Comparison of ENCODE assay signal across 15 cellular contexts in the genomic region with DNA sequence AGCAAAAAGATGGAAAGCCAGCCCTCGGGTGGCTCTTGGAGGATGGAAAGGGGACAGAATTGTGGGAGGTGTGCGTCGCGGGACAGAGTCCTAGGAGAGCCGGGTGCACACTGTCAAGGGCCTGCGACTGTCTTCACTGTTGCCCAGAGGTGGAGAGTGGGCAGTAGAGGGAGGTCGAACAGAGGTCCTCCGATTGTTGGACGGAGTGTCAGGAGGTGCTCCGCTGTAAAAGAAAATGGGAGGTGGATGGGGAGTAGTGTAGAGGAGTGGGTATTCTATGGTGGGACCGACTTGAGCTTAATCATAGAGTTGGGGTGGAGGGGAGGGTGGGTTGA. TPM values are rescaled to one million over a fixed set of nuclear protein-coding genes. Genes with fewer than 3 reads are reported as not detected.
DNase-seq lines count a peak whose midpoint lies in the region; ATAC-seq and TF ChIP-seq lines count a peak whose summit lies in the region.
"Had no signal": no experiment of that assay in that cellular context is flagged by ENCODE, and none has a peak within 500 bp of the region (broad histone marks: within the 10 kb centered on the region; RNA-seq: fewer than 3 reads in every experiment).

No MANE protein-coding gene starts in this region.

- no peaks in the 10 kb centered on the region for H3K9me2 ChIP-seq in DOHH2 (replicated peaks; ENCODE audit: control insufficient read depth, low read length)

- peak overlapping the region; percentile 29 for H3K9ac ChIP-seq in mesendoderm (ENCODE audit: low read length)

- no peaks in the 10 kb centered on the region for H3K79me1 ChIP-seq in mesendoderm (ENCODE audit: low read length)

- no peaks in the 10 kb centered on the region for H3K9me3 Mint-ChIP-seq in activated naive CD8-positive, alpha-beta T cell treated with anti-CD3 and anti-CD28 coated beads for 36 hours
- no peaks in the 10 kb centered on the region for H3K9me3 Mint-ChIP-seq in progenitor cell of endocrine pancreas (ENCODE audit: low read depth)
- H3K9me3 Mint-ChIP-seq: activated T-cell treated with anti-CD3 and anti-CD28 coated beads, Interleukin-2, amount 50 U/mL, for 24 hours had no signal

- no peak for DNase-seq in activated naive CD8-positive, alpha-beta T cell treated with anti-CD3 and anti-CD28 coated beads for 36 hours
- DNase-seq in mesendoderm = no peak
- DNase-seq in progenitor cell of endocrine pancreas (ENCODE audit: low spot score, unreplicated experiment) = no peak
- DNase-seq in RPMI8226 = no peak
- DNase-seq in middle frontal gyrus (ENCODE audit: extremely low spot score, low spot score) = no peak
- DNase-seq: activated CD4-positive, alpha-beta T cell treated with anti-CD3 and anti-CD28 coated beads, Interleukin-2, amount 50 U/mL, for 1 hour; activated T-cell treated with anti-CD3 and anti-CD28 coated beads, Interleukin-2, amount 50 U/mL, for 24 hours; cerebellar nuclear complex; DMS79; NCI-H1105; NCI-H748 treated with DMSO at 0.1 percent for 48 hours; PC-9; stimulated activated CD4-positive, alpha-beta T cell treated with anti-CD3 and anti-CD28 coated beads, Interleukin-2, amount 100 ng/mL, for 48 hours had no signal

- peaks cover 34% of the 10 kb centered on the region for H3K4me1 Mint-ChIP-seq in activated naive CD8-positive, alpha-beta T cell treated with anti-CD3 and anti-CD28 coated beads for 36 hours
- H3K4me1 Mint-ChIP-seq in progenitor cell of endocrine pancreas (ENCODE audit: low read depth) = peaks cover 23% of the 10 kb centered on the region

- H3K36me3 Mint-ChIP-seq in activated naive CD8-positive, alpha-beta T cell treated with anti-CD3 and anti-CD28 coated beads for 36 hours = no peaks in the 10 kb centered on the region
- no peaks in the 10 kb centered on the region for H3K36me3 Mint-ChIP-seq in progenitor cell of endocrine pancreas (ENCODE audit: insufficient read depth)

- peak overlapping the region; percentile 23 for H3K4me3 Mint-ChIP-seq in activated naive CD8-positive, alpha-beta T cell treated with anti-CD3 and anti-CD28 coated beads for 36 hours
- H3K4me3 Mint-ChIP-seq in progenitor cell of endocrine pancreas (ENCODE audit: low read depth) = peak overlapping the region; percentile 68
- H3K4me3 Mint-ChIP-seq: activated T-cell treated with anti-CD3 and anti-CD28 coated beads, Interleukin-2, amount 50 U/mL, for 24 hours had no signal

- no peak for ATAC-seq in GM21529 (IDR thresholded peaks at IDR 0.05; ENCODE audit: unreplicated experiment)

- H4K8ac ChIP-seq in mesendoderm (ENCODE audit: low read depth, low read length) = no peak overlapping the region

- H3K9me3 ChIP-seq in DOHH2 (ENCODE audit: control insufficient read depth, insufficient read depth, low read length) = no peaks in the 10 kb centered on the region

- no peak overlapping the region for H4K5ac ChIP-seq in mesendoderm (ENCODE audit: low read length)

- H3K4ac ChIP-seq in mesendoderm (ENCODE audit: low read depth, low read length) = no peak overlapping the region

- H3F3A ChIP-seq in DOHH2 (ENCODE audit: control insufficient read depth, insufficient read depth) = no peaks in the 10 kb centered on the region

- peaks cover 56% of the 10 kb centered on the region for H3K27me3 Mint-ChIP-seq in activated naive CD8-positive, alpha-beta T cell treated with anti-CD3 and anti-CD28 coated beads for 36 hours
- H3K27me3 Mint-ChIP-seq in progenitor cell of endocrine pancreas = peaks cover 89% of the 10 kb centered on the region

- H3K27ac ChIP-seq in DOHH2 (ENCODE audit: low read depth, low read length) (no peak overlapping the region), mesendoderm (ENCODE audit: low read depth, low read length) (peak overlapping the region; percentile 45)
- H3K27ac ChIP-seq: PC-9 had no signal

- no peak overlapping the region for H3K18ac ChIP-seq in mesendoderm (ENCODE audit: low read length)

- H3K23ac ChIP-seq in mesendoderm (ENCODE audit: low read length) = no peak overlapping the region

- H3K27me3 ChIP-seq in DOHH2 (ENCODE audit: control insufficient read depth, low read length) (peaks cover 4% of the 10 kb centered on the region; the same call in 1 of the 2 replicates), mesendoderm (ENCODE audit: insufficient read depth, low read length, poor library complexity) (no peaks in the 10 kb centered on the region)

- peak overlapping the region; percentile 33 for H3K4me3 ChIP-seq in DOHH2 (ENCODE audit: low read length)
- H3K4me3 ChIP-seq in mesendoderm (ENCODE audit: low read length) = no peak overlapping the region
- H3K4me3 ChIP-seq: PC-9 had no signal

- no peak overlapping the region for H2AK5ac ChIP-seq in mesendoderm (ENCODE audit: low read length)

- peak overlapping the region; percentile 78 for H3K56ac ChIP-seq in mesendoderm (ENCODE audit: low read length)

- H4K20me1 ChIP-seq in DOHH2 (ENCODE audit: control insufficient read depth, insufficient read depth, low read depth, low read length) = no peaks in the 10 kb centered on the region

- TF ChIP-seq CTCF in DOHH2 (IDR thresholded peaks at IDR 0.05; ENCODE audit: low read depth, low read length, poor library complexity, severe bottlenecking) (no peak), progenitor cell of endocrine pancreas (IDR thresholded peaks at IDR 0.05; ENCODE audit: unreplicated experiment) (no peak)

- H3K27ac Mint-ChIP-seq in activated naive CD8-positive, alpha-beta T cell treated with anti-CD3 and anti-CD28 coated beads for 36 hours = no peak overlapping the region
- H3K27ac Mint-ChIP-seq in progenitor cell of endocrine pancreas = peak overlapping the region; percentile 14
- H3K27ac Mint-ChIP-seq: activated T-cell treated with anti-CD3 and anti-CD28 coated beads, Interleukin-2, amount 50 U/mL, for 24 hours had no signal

- H3K4me2 ChIP-seq in DOHH2 (ENCODE audit: low read length) (peak overlapping the region; percentile 55), mesendoderm (ENCODE audit: low read length) (peak overlapping the region; percentile 10)
- H3K4me2 ChIP-seq: PC-9 had no signal

- H3K36me3 ChIP-seq in DOHH2 (ENCODE audit: control insufficient read depth, low read length) (no peaks in the 10 kb centered on the region), mesendoderm (ENCODE audit: control insufficient read depth, insufficient read depth, low read length) (no peaks in the 10 kb centered on the region)

- H2BK5ac ChIP-seq in mesendoderm (ENCODE audit: low read length) = peak overlapping the region; percentile 18

- no peak overlapping the region for H2BK15ac ChIP-seq in mesendoderm (replicated peaks; ENCODE audit: low read depth)

- no peaks in the 10 kb centered on the region for H3K79me2 ChIP-seq in DOHH2 (ENCODE audit: control insufficient read depth, low read length)
- H3K79me2 ChIP-seq in mesendoderm (ENCODE audit: control insufficient read depth, insufficient read depth, low read length) = no peaks in the 10 kb centered on the region

- H3K4me1 ChIP-seq in DOHH2 (ENCODE audit: control insufficient read depth, low read length) = peaks cover 45% of the 10 kb centered on the region
- H3K4me1 ChIP-seq in mesendoderm (ENCODE audit: control insufficient read depth, low read depth, low read length) = peaks cover 18% of the 10 kb centered on the region

- no CpG with 5 or more reads among the region's 11 CpGs for WGBS in mesendoderm (ENCODE audit: extremely low coverage, insufficient coverage, low lambda C conversion rate)

- peak overlapping the region; percentile 5 for H2BK120ac ChIP-seq in mesendoderm (ENCODE audit: low read depth, low read length)

RNA-seq across cellular contexts. Expression of a gene that starts 43.3 kb away (rescaled TPM):
- total RNA-seq in activated naive CD8-positive, alpha-beta T cell treated with anti-CD3 and anti-CD28 coated beads for 36 hours = under 1 TPM; 0.04 to 0.16 TPM
- 2.4 TPM for polyA plus RNA-seq in mesendoderm (2013, experiment 1 of 2)
- 1.9 TPM for polyA plus RNA-seq in mesendoderm (2013, experiment 2 of 2)
- 11.7 and 13.4 TPM in 2 replicates for total RNA-seq in progenitor cell of endocrine pancreas

Comparison
In these comparisons a context has a peak if more than half of its experiments do, and no peak if none do; other contexts are left out.
1. RNA of a gene that starts 43.3 kb away (total RNA-seq): 11.7 to 13.4 TPM in progenitor cell of endocrine pancreas; 0.04 to 0.16 TPM in activated naive CD8-positive, alpha-beta T cell treated with anti-CD3 and anti-CD28 coated beads for 36 hours; every median in the first group is over 10 times any median in the second.